ENCODE assay signal across 11 cellular contexts in the genomic region with DNA sequence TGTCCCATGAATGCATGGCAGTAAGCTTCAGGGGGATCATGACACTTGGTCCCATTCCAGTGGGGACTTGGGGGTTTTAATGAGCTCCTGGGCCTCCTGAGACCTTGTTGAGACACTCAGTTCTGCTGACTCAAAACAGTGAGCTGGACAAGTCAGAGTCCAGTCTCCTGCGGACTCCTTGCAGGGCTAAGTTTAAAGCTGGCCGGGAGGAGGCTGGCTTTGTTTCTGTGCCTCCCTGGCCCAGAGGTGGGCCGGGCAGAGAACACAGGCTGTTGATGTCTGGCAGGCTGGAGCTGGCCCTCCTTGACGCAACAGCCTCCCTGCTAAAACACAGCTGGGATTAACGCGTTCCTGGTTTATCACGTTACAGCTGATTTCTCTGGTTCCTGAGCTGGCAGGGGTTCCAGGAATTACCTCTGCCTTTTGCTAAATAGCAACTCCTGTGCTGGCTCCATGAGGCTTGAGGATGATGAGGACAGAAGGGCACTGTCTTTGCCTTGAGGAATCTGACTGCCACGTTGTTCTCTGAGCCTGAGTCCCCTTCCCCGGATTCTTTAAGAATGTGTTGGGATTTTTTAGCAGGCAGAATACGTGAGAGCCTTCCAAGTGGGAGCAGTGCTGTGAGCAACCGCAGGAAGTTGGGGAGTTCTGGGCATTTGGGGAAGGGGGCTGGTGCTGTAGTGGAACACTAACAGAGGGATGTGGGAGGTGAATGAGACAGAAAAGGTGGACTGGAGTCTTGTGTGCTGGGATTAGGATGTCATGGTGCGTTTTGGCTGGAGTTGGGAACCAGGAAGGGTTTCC. TPM values are rescaled to one million over a fixed set of nuclear protein-coding genes. Genes with fewer than 3 reads are reported as not detected.
A peak's percentile ranks its signal among the peaks of the same experiment; 100 is the strongest.
DNase-seq lines count a peak whose midpoint lies in the region; ATAC-seq, FAIRE-seq and TF ChIP-seq lines count a peak whose summit lies in the region.
"Had no signal": no experiment of that assay in that cellular context is flagged by ENCODE, and none has a peak within 500 bp of the region (broad histone marks: within the 10 kb centered on the region; RNA-seq: fewer than 3 reads in every experiment).

No MANE protein-coding gene starts in this region.

- SMC1A ChIA-PET in GM12878 (lab: Charles Lee; ENCODE audit: uncharacterized antibody, unreplicated experiment): interaction anchor here (1.4 to 1.7 kb wide), 3 partner anchors 10 to 213 kb away, joined by 4 to 5 read pairs (median 5); no protein-coding TSS in a partner anchor

- CTCF ChIA-PET in GM12878 (lab: Yijun Ruan, JAX): interaction anchor here (0.6 to 1.4 kb wide), 6 partner anchors 10 to 212 kb away, joined by 3 to 4 read pairs (median 4); no protein-coding TSS in a partner anchor

- BruUV-seq in GM12878 (replicated peaks; lab: Mats Ljungman, UMichigan): no TSS peak

- H3K27me3 Mint-ChIP-seq in activated CD4-positive, alpha-beta T cell treated with anti-CD3 and anti-CD28 coated beads, Interleukin-2, amount 10 ng/mL, durations not matched to agents 24 days and 14 days: peaks cover 20% of the 10 kb centered on the region

- no peaks in the 10 kb centered on the region for H3K9me3 ChIP-seq in GM12878 (replicated peaks; ENCODE audit: control insufficient read depth, insufficient read depth, low read length)

- DNase-seq in activated CD4-positive, alpha-beta T cell treated with anti-CD3 and anti-CD28 coated beads, Interleukin-2, amount 10 ng/mL, durations not matched to agents 24 days and 14 days: no peak
- no peak for DNase-seq in activated CD4-positive, alpha-beta T cell treated with anti-CD3 and anti-CD28 coated beads, Interleukin-2, amount 50 U/mL, for 4 hours
- DNase-seq in GM12878 (ENCODE audit: low read depth, low spot score) (no peak), kidney tubule cell (ENCODE audit: low spot score) (peak; percentile 35), Kasumi-1 (lab: John Stamatoyannopoulos, UW) (no peak)
- DNase-seq: cortex of kidney; stimulated activated CD4-positive, alpha-beta T cell treated with anti-CD3 and anti-CD28 coated beads, Interleukin-15, amount 100 ng/mL, for 24 hours had no signal

- no peak overlapping the region for H3K4me3 ChIP-seq in GM12878

- H2AFZ ChIP-seq in GM12878 (ENCODE audit: control insufficient read depth, low read depth, low read length): no peak overlapping the region

- peak overlapping the region; percentile 85 for H3K4me3 Mint-ChIP-seq in activated CD4-positive, alpha-beta T cell treated with anti-CD3 and anti-CD28 coated beads, Interleukin-2, amount 10 ng/mL, durations not matched to agents 24 days and 14 days

- no peaks in the 10 kb centered on the region for H4K20me1 ChIP-seq in GM12878 (ENCODE audit: control insufficient read depth, insufficient read depth)

- no peak overlapping the region for H3K9ac ChIP-seq in GM12878 (ENCODE audit: control insufficient read depth, insufficient read depth, low read length)

- RAD21 ChIA-PET in GM12878 (lab: Charles Lee; ENCODE audit: unreplicated experiment): interaction anchor here (0.5 to 1.2 kb wide), 2 partner anchors 32 to 72 kb away, joined by 3 to 5 read pairs; no protein-coding TSS in a partner anchor

- peaks cover 1% of the 10 kb centered on the region for H3K36me3 Mint-ChIP-seq in activated CD4-positive, alpha-beta T cell treated with anti-CD3 and anti-CD28 coated beads, Interleukin-2, amount 10 ng/mL, durations not matched to agents 24 days and 14 days (ENCODE audit: low read depth)

- H3K4me1 Mint-ChIP-seq in activated CD4-positive, alpha-beta T cell treated with anti-CD3 and anti-CD28 coated beads, Interleukin-2, amount 10 ng/mL, durations not matched to agents 24 days and 14 days: peaks cover 14% of the 10 kb centered on the region

- 90% methylated on average over 12 of the region's 12 CpGs for WGBS in GM12878 (ENCODE audit: insufficient coverage, insufficient replicate concordance, low lambda C conversion rate, missing lambda C conversion rate)

- no peak overlapping the region for H3K27ac Mint-ChIP-seq in activated CD4-positive, alpha-beta T cell treated with anti-CD3 and anti-CD28 coated beads, Interleukin-2, amount 10 ng/mL, durations not matched to agents 24 days and 14 days

- in situ Hi-C loops in GM12878 (cut with MboI): no loop called here

- peak overlapping the region; percentile 14 for H3K4me2 ChIP-seq in GM12878 (ENCODE audit: control insufficient read depth, insufficient read depth)

- ATAC-seq in GM12878 (no peak), HG02588 (IDR thresholded peaks at IDR 0.05; ENCODE audit: unreplicated experiment) (no peak), HG02840 (IDR thresholded peaks at IDR 0.05; ENCODE audit: low FRiP score, unreplicated experiment) (no peak)

- no peaks in the 10 kb centered on the region for H3K9me3 Mint-ChIP-seq in activated CD4-positive, alpha-beta T cell treated with anti-CD3 and anti-CD28 coated beads, Interleukin-2, amount 10 ng/mL, durations not matched to agents 24 days and 14 days

- POLR2A ChIA-PET in GM12878 (lab: Charles Lee): interaction anchor here (0.6 to 1.4 kb wide), 2 partner anchors 22 to 40 kb away, joined by 3 read pairs; no protein-coding TSS in a partner anchor

- no peaks in the 10 kb centered on the region for H3K36me3 ChIP-seq in GM12878 (ENCODE audit: control insufficient read depth in 2 of 2, insufficient read depth in 2 of 2, low read length in 1 of 2)

- TF ChIP-seq POLR2A in GM12878 (IDR thresholded peaks at IDR 0.05; ENCODE audit: low read depth, low read length): no peak

- H3K27ac ChIP-seq in GM12878 (ENCODE audit: control insufficient read depth, insufficient read depth) (no peak overlapping the region), temporal lobe (ENCODE audit: low read depth, low read length) (peak overlapping the region; percentile 23)

- no peaks in the 10 kb centered on the region for H3K79me2 ChIP-seq in GM12878 (ENCODE audit: control insufficient read depth, insufficient read depth, low read length)

- no peak for TF ChIP-seq CTCF in GM12878 (IDR thresholded peaks at IDR 0.05 in 2 of 3, conservative IDR thresholded peaks at IDR 0.05 in 1 of 3; ENCODE audit: control insufficient read depth in 2 of 3, extremely low read depth in 1 of 3, insufficient read depth in 1 of 3, low read depth in 3 of 3, low read length in 3 of 3)

- H3K4me1 ChIP-seq in GM12878 (ENCODE audit: control insufficient read depth, insufficient read depth, low read length): peaks cover 18% of the 10 kb centered on the region

- intact Hi-C loops in activated CD4-positive, alpha-beta T cell treated with anti-CD3 and anti-CD28 coated beads, Interleukin-2, amount 10 ng/mL, durations not matched to agents 24 days and 14 days (cut with micrococcal nuclease): loop anchor here (2.0 kb wide), 2 partner anchors 23 kb away; no protein-coding TSS in a partner anchor
- intact Hi-C loops in GM12878 (cut with micrococcal nuclease; ENCODE audit: unreplicated experiment): loop anchor here (2.0 kb wide), 1 partner anchor 21 kb away; no protein-coding TSS in a partner anchor

- no peak for FAIRE-seq in GM12878 (lab: Jason Lieb, UNC)
- FAIRE-seq: H54 had no signal

- H3K27me3 ChIP-seq in GM12878 (replicated peaks in 1 of 2; ENCODE audit: control insufficient read depth in 2 of 2, insufficient read depth in 2 of 2, low read length in 1 of 2): 0 out of 4 replicates have a peak, but pooled peaks cover 0 to 2% of the 10 kb centered on the region in 2 experiments

- no peak for TF ChIP-seq EP300 in GM12878 (IDR thresholded peaks at IDR 0.05; ENCODE audit: borderline replicate concordance in 1 of 2, control insufficient read depth in 1 of 2, low read depth in 2 of 2, low read length in 2 of 2)

- no peak for TF ChIP-seq RAD21 in GM12878 (IDR thresholded peaks at IDR 0.05; ENCODE audit: insufficient read depth, low read depth, low read length)

RNA-seq across cellular contexts. Expression of gene GPT2, which starts 2.0 kb away (rescaled TPM):
- 15.7 and 16.0 TPM in 2 replicates for total RNA-seq in activated CD4-positive, alpha-beta T cell treated with anti-CD3 and anti-CD28 coated beads, Interleukin-2, amount 10 ng/mL, durations not matched to agents 24 days and 14 days
- total RNA-seq in GM12878 (2013; cell fraction: nucleolus; rRNA removed): 2.2 and 2.8 TPM in 2 replicates
- total RNA-seq in GM12878 (2014; rRNA removed): 3.8 and 3.9 TPM in 2 replicates
- total RNA-seq in GM12878 (2014; rRNA removed; fragmentation: Illumina TruSeq; extraction: Trizol): 2.2 and 2.8 TPM in 2 replicates
- total RNA-seq in GM12878 (2021): 5.9 and 8.5 TPM in 2 replicates
- 2.5 TPM for polyA plus RNA-seq in GM12878 (2011; ENCODE audit: low read depth)
- 5.7 and 9.2 TPM in 2 replicates for polyA plus RNA-seq in GM12878 (2011; rRNA removed)
- polyA plus RNA-seq in GM12878 (2011; cell fraction: cytosol; rRNA removed): 12.2 and 15.1 TPM in 2 replicates
- polyA plus RNA-seq in GM12878 (2011; cell fraction: nucleus; rRNA removed): 11.3 and 11.9 TPM in 2 replicates
- 4.4 and 5.0 TPM in 2 replicates for polyA plus RNA-seq in GM12878 (2012)
- polyA plus RNA-seq in GM12878 (2014; fragmentation: Illumina TruSeq; extraction: Trizol): 1.4 and 4.0 TPM in 2 replicates
- under 1 TPM; 0.45 to 0.80 TPM for polyA plus RNA-seq in GM12878 (2014; fragmentation: Nextera tagmentation; extraction: Ambion mirVana)
- 4.5 and 4.7 TPM in 2 replicates for polyA plus RNA-seq in GM12878 (2014; rRNA removed)
- polyA plus RNA-seq in GM12878 (2016; fragmentation: Nextera tagmentation; extraction: Ambion mirVana): 1 to 10 TPM; 9.0 to 9.9 TPM
- 9.6 and 18.9 TPM in 2 replicates for polyA minus RNA-seq in GM12878 (2011; rRNA and poly(A)+ RNA removed)
- polyA minus RNA-seq in GM12878 (2011; cell fraction: cytosol; rRNA and poly(A)+ RNA removed): 4.7 and 5.8 TPM in 2 replicates
- polyA minus RNA-seq in GM12878 (2011; cell fraction: nucleus; rRNA and poly(A)+ RNA removed): 2.3 and 4.9 TPM in 2 replicates
- 16.5 TPM for total RNA-seq in temporal lobe

RNA-seq across cellular contexts. Expression of gene C16orf87, which starts 55.2 kb away (rescaled TPM):
- total RNA-seq in activated CD4-positive, alpha-beta T cell treated with anti-CD3 and anti-CD28 coated beads, Interleukin-2, amount 10 ng/mL, durations not matched to agents 24 days and 14 days: 32.0 and 32.7 TPM in 2 replicates
- total RNA-seq in GM12878 (2013; cell fraction: nucleolus; rRNA removed): 16.2 and 17.0 TPM in 2 replicates
- total RNA-seq in GM12878 (2014; rRNA removed): 18.4 and 24.3 TPM in 2 replicates
- 32.6 and 34.9 TPM in 2 replicates for total RNA-seq in GM12878 (2014; rRNA removed; fragmentation: Illumina TruSeq; extraction: Trizol)
- 21.8 and 21.9 TPM in 2 replicates for total RNA-seq in GM12878 (2021)
- 12.4 TPM for polyA plus RNA-seq in GM12878 (2011; ENCODE audit: low read depth)
- polyA plus RNA-seq in GM12878 (2011; rRNA removed): 19.7 and 30.8 TPM in 2 replicates
- 4.3 and 5.1 TPM in 2 replicates for polyA plus RNA-seq in GM12878 (2011; cell fraction: cytosol; rRNA removed)
- 5.9 TPM in 2 replicates for polyA plus RNA-seq in GM12878 (2011; cell fraction: nucleus; rRNA removed)
- polyA plus RNA-seq in GM12878 (2012): 19.6 and 27.0 TPM in 2 replicates
- 29.3 and 40.1 TPM in 2 replicates for polyA plus RNA-seq in GM12878 (2014; fragmentation: Illumina TruSeq; extraction: Trizol)
- polyA plus RNA-seq in GM12878 (2014; fragmentation: Nextera tagmentation; extraction: Ambion mirVana): 10 to 100 TPM; 49.0 to 51.8 TPM
- 16.8 and 18.5 TPM in 2 replicates for polyA plus RNA-seq in GM12878 (2014; rRNA removed)
- 10 to 100 TPM; 69.8 to 72.6 TPM for polyA plus RNA-seq in GM12878 (2016; fragmentation: Nextera tagmentation; extraction: Ambion mirVana)
- polyA minus RNA-seq in GM12878 (2011; rRNA and poly(A)+ RNA removed): 5.1 and 10.2 TPM in 2 replicates
- polyA minus RNA-seq in GM12878 (2011; cell fraction: cytosol; rRNA and poly(A)+ RNA removed): 4.2 and 4.9 TPM in 2 replicates
- 4.1 and 7.7 TPM in 2 replicates for polyA minus RNA-seq in GM12878 (2011; cell fraction: nucleus; rRNA and poly(A)+ RNA removed)
- 23.8 TPM for total RNA-seq in temporal lobe
